ENCODE assay signal across 1 cellular context in genomic region chr11:797300-798092, GRCh38.
TF ChIP-seq lines count a peak whose summit lies in the region.

No MANE protein-coding gene starts in this region.

TF ChIP-seq in HepG2, 621 proteins besides CTCF, POLR2A, EP300 and RAD21 (continued from another document and continues in another):
- TF ChIP-seq CSRNP2 (CRISPR knock-in tag; conservative IDR thresholded peaks at IDR 0.05; ENCODE audit: low read depth), result no peak
- no peak for TF ChIP-seq MATR3 (CRISPR knock-in tag; IDR thresholded peaks at IDR 0.05)
- TF ChIP-seq CREM (IDR thresholded peaks at IDR 0.05), result no peak
- no peak for TF ChIP-seq CREM (CRISPR knock-in tag; IDR thresholded peaks at IDR 0.05)
- TF ChIP-seq ZNF274 (CRISPR knock-in tag; IDR thresholded peaks at IDR 0.05), result no peak; the same call in 1 of the 2 replicates
- TF ChIP-seq STAT5B (CRISPR knock-in tag; IDR thresholded peaks at IDR 0.05), result 0 out of 2 replicates have a peak, but pooled peaks have one; percentile 12
- no peak for TF ChIP-seq HMG20B (CRISPR knock-in tag; conservative IDR thresholded peaks at IDR 0.05)
- no peak for TF ChIP-seq ZNF503 (CRISPR knock-in tag; IDR thresholded peaks at IDR 0.05)
- TF ChIP-seq TCF12 (IDR thresholded peaks at IDR 0.05), result no peak
- no peak for TF ChIP-seq TCF12 (CRISPR knock-in tag; IDR thresholded peaks at IDR 0.05)
- TF ChIP-seq HBP1 (CRISPR knock-in tag; IDR thresholded peaks at IDR 0.05; ENCODE audit: low read depth), result no peak
- no peak for TF ChIP-seq GRHL1 (CRISPR knock-in tag; conservative IDR thresholded peaks at IDR 0.05)
- no peak for TF ChIP-seq ZNF644 (CRISPR knock-in tag; IDR thresholded peaks at IDR 0.05; ENCODE audit: low read depth)
- TF ChIP-seq MED8 (CRISPR knock-in tag; IDR thresholded peaks at IDR 0.05; ENCODE audit: insufficient replicate concordance), result peak; percentile 40
- 0 out of 2 replicates have a peak, but pooled peaks have one; percentile 9 for TF ChIP-seq ERF (CRISPR knock-in tag; IDR thresholded peaks at IDR 0.05)
- no peak for TF ChIP-seq KDM5A (IDR thresholded peaks at IDR 0.05; ENCODE audit: borderline replicate concordance, low read length)
- TF ChIP-seq SPEN (CRISPR knock-in tag; IDR thresholded peaks at IDR 0.05; ENCODE audit: low read depth), result peak; percentile 61
- no peak for TF ChIP-seq NPAS2 (CRISPR knock-in tag; IDR thresholded peaks at IDR 0.05; ENCODE audit: borderline replicate concordance)
- no peak for TF ChIP-seq HIC2 (CRISPR knock-in tag; IDR thresholded peaks at IDR 0.05; ENCODE audit: low read depth)
- TF ChIP-seq AHR (CRISPR knock-in tag; IDR thresholded peaks at IDR 0.05), result no peak
- no peak for TF ChIP-seq ZNF563 (CRISPR knock-in tag; IDR thresholded peaks at IDR 0.05)
- TF ChIP-seq ZBTB44 (CRISPR knock-in tag; IDR thresholded peaks at IDR 0.05), result no peak
- TF ChIP-seq NR0B2 (CRISPR knock-in tag; IDR thresholded peaks at IDR 0.05), result no peak
- no peak for TF ChIP-seq DRAP1 (CRISPR knock-in tag; IDR thresholded peaks at IDR 0.05)
- TF ChIP-seq CBX5 (CRISPR knock-in tag; IDR thresholded peaks at IDR 0.05; ENCODE audit: borderline replicate concordance), result no peak
- no peak for TF ChIP-seq HMGXB3 (CRISPR knock-in tag; IDR thresholded peaks at IDR 0.05; ENCODE audit: borderline replicate concordance)
- TF ChIP-seq ZNF788 (CRISPR knock-in tag; IDR thresholded peaks at IDR 0.05; ENCODE audit: borderline replicate concordance), result 0 out of 2 replicates have a peak, but pooled peaks have one; percentile 28
- no peak for TF ChIP-seq NR2F6 (IDR thresholded peaks at IDR 0.05)
- no peak for TF ChIP-seq NR2F6 (CRISPR knock-in tag; IDR thresholded peaks at IDR 0.05)
- no peak for TF ChIP-seq SOX6 (IDR thresholded peaks at IDR 0.05)
- peak; percentile 7; the same call in 1 of the 2 replicates for TF ChIP-seq SOX6 (CRISPR knock-in tag; IDR thresholded peaks at IDR 0.05)
- peak; percentile 58 for TF ChIP-seq ARID4A (CRISPR knock-in tag; IDR thresholded peaks at IDR 0.05; ENCODE audit: borderline replicate concordance)
- TF ChIP-seq SALL1 (CRISPR knock-in tag; IDR thresholded peaks at IDR 0.05), result no peak; the same call in 1 of the 2 replicates
- TF ChIP-seq YEATS2 (CRISPR knock-in tag; IDR thresholded peaks at IDR 0.05; ENCODE audit: borderline replicate concordance), result no peak
- peak; percentile 73; the same call in 1 of the 2 replicates for TF ChIP-seq MXD1 (CRISPR knock-in tag; IDR thresholded peaks at IDR 0.05)
- peak; percentile 38; the same call in 1 of the 2 replicates for TF ChIP-seq HOMEZ (CRISPR knock-in tag; IDR thresholded peaks at IDR 0.05; ENCODE audit: low read depth)
